In genomic region chrX:22462959-22463358, GRCh38 we compare ENCODE assay signal across 36 cellular contexts.
"Had no signal": no experiment of that assay in that cellular context is flagged by ENCODE, and none has a peak within 500 bp of the region (broad histone marks: within the 10 kb centered on the region; RNA-seq: fewer than 3 reads in every experiment).

No MANE protein-coding gene starts in this region.

- H3K9me3 ChIP-seq: adrenal gland, body of pancreas, breast epithelium had no signal

- H3K27me3 Mint-ChIP-seq: activated B cell treated with CpG ODN at 0.5 μM for 24 hours; activated CD4-positive, alpha-beta memory T cell treated with anti-CD3 and anti-CD28 coated beads, Interleukin-2, amount 10 ng/mL, durations not matched to agents 7 days and 5 days; activated CD4-positive, alpha-beta T cell treated with anti-CD3 and anti-CD28 coated beads for 36 hours; activated CD4-positive, alpha-beta T cell treated with anti-CD3 and anti-CD28 coated beads, Interleukin-2, amount 10 ng/mL, durations not matched to agents 7 days and 5 days; activated CD8-positive, alpha-beta memory T cell treated with anti-CD3 and anti-CD28 coated beads, Interleukin-2, amount 10 ng/mL, durations not matched to agents 7 days and 5 days; activated naive CD8-positive, alpha-beta T cell treated with anti-CD3 and anti-CD28 coated beads for 36 hours; activated T-helper 17 cell treated with anti-CD3 and anti-CD28 coated beads, Interleukin-2, amount 50 U/mL, for 72 hours had no signal

- H3K27ac Mint-ChIP-seq: activated B cell treated with CpG ODN at 0.5 μM for 24 hours; activated CD4-positive, alpha-beta memory T cell treated with anti-CD3 and anti-CD28 coated beads, Interleukin-2, amount 10 ng/mL, durations not matched to agents 7 days and 5 days; activated CD4-positive, alpha-beta T cell treated with anti-CD3 and anti-CD28 coated beads for 36 hours; activated CD4-positive, alpha-beta T cell treated with anti-CD3 and anti-CD28 coated beads, Interleukin-2, amount 10 ng/mL, durations not matched to agents 7 days and 5 days; activated CD8-positive, alpha-beta memory T cell treated with anti-CD3 and anti-CD28 coated beads, Interleukin-2, amount 10 ng/mL, durations not matched to agents 7 days and 5 days; activated CD8-positive, alpha-beta T cell treated with anti-CD3 and anti-CD28 coated beads, Interleukin-2, amount 10 ng/mL, durations not matched to agents 7 days and 5 days; activated naive CD4-positive, alpha-beta T cell treated with anti-CD3 and anti-CD28 coated beads for 36 hours; activated naive CD4-positive, alpha-beta T cell treated with anti-CD3 and anti-CD28 coated beads, Interleukin-2, amount 50 U/mL, for 72 hours; activated naive CD8-positive, alpha-beta T cell treated with anti-CD3 and anti-CD28 coated beads for 36 hours; activated T-cell treated with anti-CD3 and anti-CD28 coated beads, Interleukin-2, amount 50 U/mL, for 24 hours; activated T-cell treated with anti-CD3 and anti-CD28 coated beads, Interleukin-2, amount 50 U/mL, for 72 hours; activated T-helper 1 cell treated with anti-CD3 and anti-CD28 coated beads, Interleukin-12 subunit alpha, Interleukin-12 subunit beta, Interleukin-2, Interleukin-4 antibody, amounts not matched to agents 30 ng/mL and 10 ng/mL and 1 ng/mL, durations not matched to agents 14 hours and 24 hours and 36 hours; activated T-helper 17 cell treated with anti-CD3 and anti-CD28 coated beads, Interleukin-2, amount 50 U/mL, for 72 hours; T-helper 1 cell treated with Interleukin-12 subunit alpha and Interleukin-12 subunit beta and Interleukin-4 antibody, amounts not matched to agents 30 μg/mL and 1 μg/mL, for 36 hours; T-helper 2 cell treated with Interferon-gamma antibody and Interleukin-4, amounts not matched to agents 5 μg/mL and 100 μg/mL, for 36 hours had no signal

- H3K4me1 ChIP-seq: adrenal gland, body of pancreas, breast epithelium had no signal

- FAIRE-seq: TTC549 had no signal

- H3K27me3 ChIP-seq: adrenal gland, body of pancreas, brain microvascular endothelial cell, breast epithelium had no signal

- H3K36me3 Mint-ChIP-seq: activated CD8-positive, alpha-beta memory T cell treated with anti-CD3 and anti-CD28 coated beads, Interleukin-2, amount 10 ng/mL, durations not matched to agents 7 days and 5 days; activated naive CD4-positive, alpha-beta T cell treated with anti-CD3 and anti-CD28 coated beads, Interleukin-2, amount 50 U/mL, for 72 hours; activated naive CD8-positive, alpha-beta T cell treated with anti-CD3 and anti-CD28 coated beads for 36 hours had no signal

- H3K27ac ChIP-seq: adrenal gland, body of pancreas, brain microvascular endothelial cell, breast epithelium, VCaP had no signal

- ATAC-seq: activated CD4-positive, alpha-beta T cell treated with anti-CD3 and anti-CD28 coated beads for 36 hours; activated CD8-positive, alpha-beta memory T cell treated with anti-CD3 and anti-CD28 coated beads, Interleukin-2, amount 10 ng/mL, durations not matched to agents 7 days and 5 days; activated CD8-positive, alpha-beta T cell treated with anti-CD3 and anti-CD28 coated beads, Interleukin-2, amount 10 ng/mL, durations not matched to agents 7 days and 5 days; activated naive CD4-positive, alpha-beta T cell treated with anti-CD3 and anti-CD28 coated beads, Interleukin-2, amount 50 U/mL, for 72 hours; activated T-cell treated with anti-CD3 and anti-CD28 coated beads, Interleukin-2, amount 50 U/mL, for 72 hours; activated T-helper 17 cell treated with anti-CD3 and anti-CD28 coated beads, Interleukin-2, amount 50 U/mL, for 72 hours; body of pancreas had no signal

- H3K4me1 Mint-ChIP-seq: activated CD4-positive, alpha-beta T cell treated with anti-CD3 and anti-CD28 coated beads for 36 hours; activated naive CD8-positive, alpha-beta T cell treated with anti-CD3 and anti-CD28 coated beads for 36 hours; activated T-helper 17 cell treated with anti-CD3 and anti-CD28 coated beads, Interleukin-2, amount 50 U/mL, for 72 hours had no signal

- DNase-seq: activated B cell treated with CpG ODN at 0.5 μM for 24 hours; activated CD4-positive, alpha-beta memory T cell treated with anti-CD3 and anti-CD28 coated beads, Interleukin-2, amount 10 ng/mL, durations not matched to agents 7 days and 5 days; activated CD4-positive, alpha-beta T cell treated with anti-CD3 and anti-CD28 coated beads for 1 hour; activated CD4-positive, alpha-beta T cell treated with anti-CD3 and anti-CD28 coated beads for 36 hours; activated CD4-positive, alpha-beta T cell treated with anti-CD3 and anti-CD28 coated beads for 48 hours; activated CD4-positive, alpha-beta T cell treated with anti-CD3 and anti-CD28 coated beads, Interleukin-2, amount 10 ng/mL, durations not matched to agents 7 days and 5 days; activated CD4-positive, alpha-beta T cell treated with anti-CD3 and anti-CD28 coated beads, Interleukin-2, amount 50 U/mL, for 48 hours; activated CD8-positive, alpha-beta memory T cell treated with anti-CD3 and anti-CD28 coated beads for 24 hours; activated CD8-positive, alpha-beta memory T cell treated with anti-CD3 and anti-CD28 coated beads, Interleukin-2, amount 10 ng/mL, durations not matched to agents 7 days and 5 days; activated CD8-positive, alpha-beta memory T cell treated with anti-CD3 and anti-CD28 coated beads, Interleukin-2, amount 50 U/mL, for 48 hours; activated CD8-positive, alpha-beta T cell treated with anti-CD3 and anti-CD28 coated beads, Interleukin-2, amount 10 ng/mL, durations not matched to agents 7 days and 5 days; activated effector memory CD4-positive, alpha-beta T cell treated with anti-CD3 and anti-CD28 coated beads, Interleukin-2, amount 50 U/mL, for 16 hours; activated gamma-delta T cell treated with Interleukin-2 at 50 U/mL for 16 hours; activated naive CD4-positive, alpha-beta T cell; activated naive CD4-positive, alpha-beta T cell treated with anti-CD3 and anti-CD28 coated beads for 36 hours; activated naive CD4-positive, alpha-beta T cell treated with anti-CD3 and anti-CD28 coated beads, Interleukin-2, amount 50 U/mL, for 16 hours; activated naive CD8-positive, alpha-beta T cell treated with anti-CD3 and anti-CD28 coated beads for 36 hours; activated T-cell treated with anti-CD3 and anti-CD28 coated beads, Interleukin-2, amount 50 U/mL, for 24 hours; activated T-cell treated with anti-CD3 and anti-CD28 coated beads, Interleukin-2, amount 50 U/mL, for 72 hours; adrenal gland; amniotic stem cell; aorta; body of pancreas; brain microvascular endothelial cell; central memory CD4-positive, alpha-beta T cell; T-helper 1 cell; T-helper 2 cell; T-helper 9 cell had no signal

- H3K4me3 ChIP-seq: adrenal gland, body of pancreas, breast epithelium had no signal

- H3K36me3 ChIP-seq: adrenal gland, brain microvascular endothelial cell, breast epithelium had no signal

- H3K9me3 Mint-ChIP-seq: activated B cell treated with CpG ODN at 0.5 μM for 24 hours; activated CD4-positive, alpha-beta memory T cell treated with anti-CD3 and anti-CD28 coated beads, Interleukin-2, amount 10 ng/mL, durations not matched to agents 7 days and 5 days; activated CD4-positive, alpha-beta T cell treated with anti-CD3 and anti-CD28 coated beads, Interleukin-2, amount 10 ng/mL, durations not matched to agents 7 days and 5 days; activated naive CD4-positive, alpha-beta T cell treated with anti-CD3 and anti-CD28 coated beads for 36 hours; activated naive CD4-positive, alpha-beta T cell treated with anti-CD3 and anti-CD28 coated beads, Interleukin-2, amount 50 U/mL, for 72 hours; activated T-cell treated with anti-CD3 and anti-CD28 coated beads, Interleukin-2, amount 50 U/mL, for 24 hours; activated T-cell treated with anti-CD3 and anti-CD28 coated beads, Interleukin-2, amount 50 U/mL, for 72 hours; T-helper 1 cell treated with Interleukin-12 subunit alpha and Interleukin-12 subunit beta and Interleukin-4 antibody, amounts not matched to agents 30 μg/mL and 1 μg/mL, for 36 hours; T-helper 2 cell treated with Interferon-gamma antibody and Interleukin-4, amounts not matched to agents 5 μg/mL and 100 μg/mL, for 36 hours had no signal

- H3K4me3 Mint-ChIP-seq: activated B cell treated with CpG ODN at 0.5 μM for 24 hours; activated CD4-positive, alpha-beta memory T cell treated with anti-CD3 and anti-CD28 coated beads, Interleukin-2, amount 10 ng/mL, durations not matched to agents 7 days and 5 days; activated CD4-positive, alpha-beta T cell treated with anti-CD3 and anti-CD28 coated beads for 36 hours; activated CD4-positive, alpha-beta T cell treated with anti-CD3 and anti-CD28 coated beads, Interleukin-2, amount 10 ng/mL, durations not matched to agents 7 days and 5 days; activated CD8-positive, alpha-beta memory T cell treated with anti-CD3 and anti-CD28 coated beads, Interleukin-2, amount 10 ng/mL, durations not matched to agents 7 days and 5 days; activated CD8-positive, alpha-beta T cell treated with anti-CD3 and anti-CD28 coated beads, Interleukin-2, amount 10 ng/mL, durations not matched to agents 7 days and 5 days; activated naive CD4-positive, alpha-beta T cell treated with anti-CD3 and anti-CD28 coated beads for 36 hours; activated naive CD8-positive, alpha-beta T cell treated with anti-CD3 and anti-CD28 coated beads for 36 hours; activated T-cell treated with anti-CD3 and anti-CD28 coated beads, Interleukin-2, amount 50 U/mL, for 24 hours; activated T-cell treated with anti-CD3 and anti-CD28 coated beads, Interleukin-2, amount 50 U/mL, for 72 hours; activated T-helper 1 cell treated with anti-CD3 and anti-CD28 coated beads, Interleukin-12 subunit alpha, Interleukin-12 subunit beta, Interleukin-2, Interleukin-4 antibody, amounts not matched to agents 30 ng/mL and 10 ng/mL and 1 ng/mL, durations not matched to agents 14 hours and 24 hours and 36 hours; activated T-helper 17 cell treated with anti-CD3 and anti-CD28 coated beads, Interleukin-2, amount 50 U/mL, for 72 hours; T-helper 1 cell treated with Interleukin-12 subunit alpha and Interleukin-12 subunit beta and Interleukin-4 antibody, amounts not matched to agents 30 μg/mL and 1 μg/mL, for 36 hours; T-helper 2 cell treated with Interferon-gamma antibody and Interleukin-4, amounts not matched to agents 5 μg/mL and 100 μg/mL, for 36 hours had no signal
